ENCODE assay signal across 26 cellular contexts in the genomic region with DNA sequence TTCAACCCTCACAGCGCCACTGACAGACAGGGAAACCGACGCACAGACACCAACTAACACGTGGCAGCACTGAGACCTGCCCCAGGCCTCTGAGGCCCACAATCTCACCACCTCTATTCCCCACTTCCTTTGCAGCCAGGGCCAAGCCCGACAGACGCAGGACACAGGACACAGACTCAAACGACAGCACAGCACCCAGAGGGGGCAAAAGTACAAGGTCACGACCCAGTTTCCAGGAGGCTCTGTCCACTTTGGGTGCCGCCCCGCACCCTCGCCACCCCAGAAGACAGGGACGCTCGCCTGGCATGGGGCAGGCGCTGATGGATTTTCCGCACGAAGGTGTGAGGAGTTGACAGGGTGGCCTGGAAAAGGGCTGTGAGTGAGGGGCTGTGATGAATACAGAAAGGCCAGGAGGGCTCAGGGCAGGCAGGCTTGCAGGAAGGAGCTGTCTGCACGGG. TPM values are rescaled to one million over a fixed set of nuclear protein-coding genes. Genes with fewer than 3 reads are reported as not detected.
A peak's percentile ranks its signal among the peaks of the same experiment; 100 is the strongest.
DNase-seq lines count a peak whose midpoint lies in the region; TF ChIP-seq lines count a peak whose summit lies in the region.
"Had no signal": no experiment of that assay in that cellular context is flagged by ENCODE, and none has a peak within 500 bp of the region (broad histone marks: within the 10 kb centered on the region; RNA-seq: fewer than 3 reads in every experiment).

No MANE protein-coding gene starts in this region.

- H3K9ac ChIP-seq in neuronal stem cell (ENCODE audit: low read depth, low read length, poor library complexity) (no peak overlapping the region), MM.1S (ENCODE audit: low read length) (no peak overlapping the region)

- H3K14ac ChIP-seq in neuronal stem cell (ENCODE audit: low read length), result no peak overlapping the region

- peaks cover 8% of the 10 kb centered on the region for H3K4me1 Mint-ChIP-seq in activated CD4-positive, alpha-beta T cell treated with anti-CD3 and anti-CD28 coated beads, Interleukin-2, amount 10 ng/mL, durations not matched to agents 24 days and 14 days
- peaks cover 47% of the 10 kb centered on the region for H3K4me1 Mint-ChIP-seq in HFFc6 (ENCODE audit: low read depth)
- peaks cover 4% of the 10 kb centered on the region for H3K4me1 Mint-ChIP-seq in endothelial cell (ENCODE audit: unreplicated experiment)

- no peak overlapping the region for H4K8ac ChIP-seq in neuronal stem cell (ENCODE audit: low read depth, low read length)

- H2BK120ac ChIP-seq in neuronal stem cell (ENCODE audit: low read depth, low read length), result no peak overlapping the region

- no peak for TF ChIP-seq CTCF in HFFc6 (IDR thresholded peaks at IDR 0.05)
- TF ChIP-seq CTCF in endothelial cell (IDR thresholded peaks at IDR 0.05; ENCODE audit: unreplicated experiment), result no peak
- TF ChIP-seq CTCF in MM.1S (IDR thresholded peaks at IDR 0.05; ENCODE audit: low read length), result no peak

- no peak overlapping the region for H2BK15ac ChIP-seq in neuronal stem cell (ENCODE audit: low read length)

- H2BK12ac ChIP-seq in neuronal stem cell (ENCODE audit: low read length), result no peak overlapping the region

- no peaks in the 10 kb centered on the region for H3K9me2 ChIP-seq in MM.1S (replicated peaks; ENCODE audit: insufficient read depth, low read length)

- intact Hi-C loops in activated CD4-positive, alpha-beta T cell treated with anti-CD3 and anti-CD28 coated beads, Interleukin-2, amount 10 ng/mL, durations not matched to agents 24 days and 14 days (cut with micrococcal nuclease), result no loop called here

- H3K4me1 ChIP-seq in neuronal stem cell (ENCODE audit: control insufficient read depth in 2 of 2, insufficient read depth in 1 of 2, low read depth in 1 of 2, low read length in 2 of 2) (peaks cover 7 to 35% of the 10 kb centered on the region in 2 donors), MM.1S (ENCODE audit: low read length) (no peaks in the 10 kb centered on the region)

- H3K9me3 ChIP-seq in neuronal stem cell (replicated peaks in 1 of 2; ENCODE audit: control insufficient read depth in 2 of 2, insufficient read depth in 1 of 2, low read depth in 1 of 2, low read length in 2 of 2) (no peaks in the 10 kb centered on the region), MM.1S (replicated peaks; ENCODE audit: insufficient read depth, low read length) (no peaks in the 10 kb centered on the region)
- H3K9me3 ChIP-seq: heart right ventricle, stomach, tibial artery had no signal

- peak overlapping the region; percentile 33 for H3K18ac ChIP-seq in neuronal stem cell (ENCODE audit: low read length)

- no peaks in the 10 kb centered on the region for H3K27me3 ChIP-seq in neuronal stem cell (ENCODE audit: control insufficient read depth in 3 of 3, insufficient read depth in 3 of 3, low read depth in 1 of 3, low read length in 3 of 3)
- no peaks in the 10 kb centered on the region for H3K27me3 ChIP-seq in MM.1S (replicated peaks; ENCODE audit: insufficient read depth, low read length)
- no peaks in the 10 kb centered on the region for H3K27me3 ChIP-seq in H7 (ENCODE audit: control insufficient read depth, insufficient read depth, low read length)
- H3K27me3 ChIP-seq: heart right ventricle, stomach, tibial artery had no signal

- no peak overlapping the region for H4K91ac ChIP-seq in neuronal stem cell (ENCODE audit: low read depth, low read length, poor library complexity)

- no peak overlapping the region for H2BK5ac ChIP-seq in neuronal stem cell (ENCODE audit: low read length)

- peaks cover 46% of the 10 kb centered on the region for H3K79me1 ChIP-seq in neuronal stem cell (ENCODE audit: low read depth, low read length)

- no peaks in the 10 kb centered on the region for H3K9me3 Mint-ChIP-seq in activated CD4-positive, alpha-beta T cell treated with anti-CD3 and anti-CD28 coated beads, Interleukin-2, amount 10 ng/mL, durations not matched to agents 24 days and 14 days
- H3K9me3 Mint-ChIP-seq in HFFc6 (no peaks in the 10 kb centered on the region), endothelial cell (ENCODE audit: unreplicated experiment) (no peaks in the 10 kb centered on the region)
- H3K9me3 Mint-ChIP-seq: activated naive CD8-positive, alpha-beta T cell treated with anti-CD3 and anti-CD28 coated beads, Interleukin-2, amount 50 U/mL, for 24 hours; naive thymus-derived CD4-positive, alpha-beta T cell had no signal

- no peak overlapping the region for H2AK5ac ChIP-seq in neuronal stem cell (ENCODE audit: low read depth, low read length)

- H3K23ac ChIP-seq in neuronal stem cell (ENCODE audit: low read depth, low read length, poor library complexity), result peak overlapping the region; percentile 71

- no peak for DNase-seq in activated CD4-positive, alpha-beta T cell treated with anti-CD3 and anti-CD28 coated beads, Interleukin-2, amount 10 ng/mL, durations not matched to agents 24 days and 14 days
- DNase-seq in activated CD4-positive, alpha-beta T cell treated with anti-CD3 and anti-CD28 coated beads for 4 hours, result no peak
- DNase-seq in HFFc6 (no peak), endothelial cell (ENCODE audit: low spot score) (no peak), neuronal stem cell (ENCODE audit: low spot score) (no peak), MM.1S (no peak), H7 (no peak), GM03348 (ENCODE audit: low spot score) (no peak)
- DNase-seq: activated CD4-positive, alpha-beta T cell treated with anti-CD3 and anti-CD28 coated beads, Interleukin-2, amount 50 U/mL, for 4 hours; activated CD8-positive, alpha-beta memory T cell treated with anti-CD3 and anti-CD28 coated beads, Interleukin-2, amount 50 U/mL, for 48 hours; activated effector memory CD4-positive, alpha-beta T cell treated with anti-CD3 and anti-CD28 coated beads, Interleukin-2, amount 50 U/mL, for 16 hours; activated naive CD8-positive, alpha-beta T cell treated with anti-CD3 and anti-CD28 coated beads, Interleukin-2, amount 50 U/mL, for 24 hours; cerebellar nuclear complex; GF-D8; HCEC 1CT; heart right ventricle; left colon; naive thymus-derived CD4-positive, alpha-beta T cell; NCI-H1105 treated with DMSO at 0.1 percent for 48 hours; NCI-H2029 treated with DMSO at 0.1 percent for 48 hours; NCI-H226; NCI-H774; stomach; tibial artery had no signal

- no CpG with 5 or more reads among the region's 17 CpGs for WGBS in neuronal stem cell (ENCODE audit: extremely low coverage in 2 of 2, insufficient read length in 2 of 2, insufficient replicate concordance in 1 of 2), 2 donors

- H3K4ac ChIP-seq in neuronal stem cell (ENCODE audit: low read length), result no peak overlapping the region

- peak overlapping the region; percentile 4 for H3K27ac Mint-ChIP-seq in activated CD4-positive, alpha-beta T cell treated with anti-CD3 and anti-CD28 coated beads, Interleukin-2, amount 10 ng/mL, durations not matched to agents 24 days and 14 days
- H3K27ac Mint-ChIP-seq in HFFc6 (peak overlapping the region; percentile 53; the same call in 1 of the 2 replicates), endothelial cell (ENCODE audit: unreplicated experiment) (peak overlapping the region; percentile 84)
- H3K27ac Mint-ChIP-seq: activated naive CD8-positive, alpha-beta T cell treated with anti-CD3 and anti-CD28 coated beads, Interleukin-2, amount 50 U/mL, for 24 hours had no signal

- H3K36me3 ChIP-seq in neuronal stem cell (replicated peaks in 1 of 2; ENCODE audit: control insufficient read depth in 2 of 2, insufficient read depth in 2 of 2, low read length in 2 of 2), result peaks cover 21 to 43% of the 10 kb centered on the region in 2 donors
- H3K36me3 ChIP-seq in MM.1S (replicated peaks; ENCODE audit: insufficient read depth, low read length), result no peaks in the 10 kb centered on the region
- H3K36me3 ChIP-seq in H7 (replicated peaks; ENCODE audit: control insufficient read depth, insufficient read depth, low read length), result no peaks in the 10 kb centered on the region; the same call in none of the 2 replicates

- H3K4me2 ChIP-seq in neuronal stem cell (ENCODE audit: insufficient read depth, low read length, poor library complexity, severe bottlenecking) (no peak overlapping the region), MM.1S (ENCODE audit: low read depth, low read length) (no peak overlapping the region)

- peaks cover 14% of the 10 kb centered on the region for H3K36me3 Mint-ChIP-seq in activated CD4-positive, alpha-beta T cell treated with anti-CD3 and anti-CD28 coated beads, Interleukin-2, amount 10 ng/mL, durations not matched to agents 24 days and 14 days (ENCODE audit: low read depth)
- H3K36me3 Mint-ChIP-seq in HFFc6 (ENCODE audit: low read depth) (peaks cover 21% of the 10 kb centered on the region), endothelial cell (ENCODE audit: low read depth, unreplicated experiment) (peaks cover 30% of the 10 kb centered on the region)

- no peaks in the 10 kb centered on the region for H3F3A ChIP-seq in MM.1S (ENCODE audit: insufficient read depth, low read length)

- H3K79me2 ChIP-seq in MM.1S (ENCODE audit: low read length), result peaks cover 88% of the 10 kb centered on the region

- H3K4me3 Mint-ChIP-seq in activated CD4-positive, alpha-beta T cell treated with anti-CD3 and anti-CD28 coated beads, Interleukin-2, amount 10 ng/mL, durations not matched to agents 24 days and 14 days, result no peak overlapping the region
- H3K4me3 Mint-ChIP-seq in HFFc6 (no peak overlapping the region), endothelial cell (ENCODE audit: unreplicated experiment) (peak overlapping the region; percentile 38)
- H3K4me3 Mint-ChIP-seq: activated naive CD8-positive, alpha-beta T cell treated with anti-CD3 and anti-CD28 coated beads, Interleukin-2, amount 50 U/mL, for 24 hours; naive thymus-derived CD4-positive, alpha-beta T cell had no signal

- peaks cover 6% of the 10 kb centered on the region; the same call in 1 of the 2 replicates for H4K20me1 ChIP-seq in MM.1S (ENCODE audit: insufficient read depth, low read length)

- H3K27me3 Mint-ChIP-seq in activated CD4-positive, alpha-beta T cell treated with anti-CD3 and anti-CD28 coated beads, Interleukin-2, amount 10 ng/mL, durations not matched to agents 24 days and 14 days, result no peaks in the 10 kb centered on the region
- H3K27me3 Mint-ChIP-seq in HFFc6 (ENCODE audit: insufficient read depth) (peaks cover 6% of the 10 kb centered on the region), endothelial cell (ENCODE audit: unreplicated experiment) (peaks cover 23% of the 10 kb centered on the region)
- H3K27me3 Mint-ChIP-seq: activated naive CD8-positive, alpha-beta T cell treated with anti-CD3 and anti-CD28 coated beads, Interleukin-2, amount 50 U/mL, for 24 hours; naive thymus-derived CD4-positive, alpha-beta T cell had no signal

- no peak overlapping the region for H2AFZ ChIP-seq in neuronal stem cell (ENCODE audit: low read length)
- H2AFZ ChIP-seq in MM.1S (ENCODE audit: low read length), result no peak overlapping the region

- no peak overlapping the region for H3K27ac ChIP-seq in neuronal stem cell (replicated peaks; ENCODE audit: low read length)
- no peak overlapping the region for H3K27ac ChIP-seq in MM.1S (ENCODE audit: low read length)
- H3K27ac ChIP-seq: 22Rv1, heart right ventricle, tibial artery, VCaP had no signal

- no peak overlapping the region for H3K4me3 ChIP-seq in neuronal stem cell (ENCODE audit: low read length in 2 of 2)
- H3K4me3 ChIP-seq in MM.1S (ENCODE audit: low read length), result no peak overlapping the region
- no peak overlapping the region for H3K4me3 ChIP-seq in H7 (ENCODE audit: insufficient read depth, low read depth, low read length)
- H3K4me3 ChIP-seq: heart right ventricle, stomach, tibial artery had no signal

RNA-seq across cellular contexts. Expression of a gene that starts 48.8 kb away (rescaled TPM):
- 67.5 and 74.3 TPM in 2 replicates for total RNA-seq in activated CD4-positive, alpha-beta T cell treated with anti-CD3 and anti-CD28 coated beads, Interleukin-2, amount 10 ng/mL, durations not matched to agents 24 days and 14 days
- total RNA-seq in HFFc6 (2021; fragmentation: NEBNext Ultra II Directional; extraction: Animal tissue kit (Norgen Biotek cat#: 25700)), result 10 to 100 TPM; 54.6 to 69.4 (median 59.5) TPM
- total RNA-seq in endothelial cell (ENCODE audit: unreplicated experiment), result 59.2 TPM
- polyA plus RNA-seq in neuronal stem cell (2013, experiment 1 of 2), result 43.3 TPM
- 43.5 TPM for polyA plus RNA-seq in neuronal stem cell (2013, experiment 2 of 2)
- 16.1 and 17.3 TPM in 2 replicates for total RNA-seq in H7 (2014; rRNA removed; shearing (Covaris generic))

Comparison
In these comparisons a context has a peak if more than half of its experiments do, and no peak if none do; other contexts are left out.
1. H3K27ac Mint-ChIP-seq: peak in every context shown above with its lines; median percentile 84 in endothelial cell; 53 in HFFc6; 4 in activated CD4-positive, alpha-beta T cell treated with anti-CD3 and anti-CD28 coated beads, Interleukin-2, amount 10 ng/mL, durations not matched to agents 24 days and 14 days.